ENCODE assay signal across 2 cellular contexts in the genomic region with DNA sequence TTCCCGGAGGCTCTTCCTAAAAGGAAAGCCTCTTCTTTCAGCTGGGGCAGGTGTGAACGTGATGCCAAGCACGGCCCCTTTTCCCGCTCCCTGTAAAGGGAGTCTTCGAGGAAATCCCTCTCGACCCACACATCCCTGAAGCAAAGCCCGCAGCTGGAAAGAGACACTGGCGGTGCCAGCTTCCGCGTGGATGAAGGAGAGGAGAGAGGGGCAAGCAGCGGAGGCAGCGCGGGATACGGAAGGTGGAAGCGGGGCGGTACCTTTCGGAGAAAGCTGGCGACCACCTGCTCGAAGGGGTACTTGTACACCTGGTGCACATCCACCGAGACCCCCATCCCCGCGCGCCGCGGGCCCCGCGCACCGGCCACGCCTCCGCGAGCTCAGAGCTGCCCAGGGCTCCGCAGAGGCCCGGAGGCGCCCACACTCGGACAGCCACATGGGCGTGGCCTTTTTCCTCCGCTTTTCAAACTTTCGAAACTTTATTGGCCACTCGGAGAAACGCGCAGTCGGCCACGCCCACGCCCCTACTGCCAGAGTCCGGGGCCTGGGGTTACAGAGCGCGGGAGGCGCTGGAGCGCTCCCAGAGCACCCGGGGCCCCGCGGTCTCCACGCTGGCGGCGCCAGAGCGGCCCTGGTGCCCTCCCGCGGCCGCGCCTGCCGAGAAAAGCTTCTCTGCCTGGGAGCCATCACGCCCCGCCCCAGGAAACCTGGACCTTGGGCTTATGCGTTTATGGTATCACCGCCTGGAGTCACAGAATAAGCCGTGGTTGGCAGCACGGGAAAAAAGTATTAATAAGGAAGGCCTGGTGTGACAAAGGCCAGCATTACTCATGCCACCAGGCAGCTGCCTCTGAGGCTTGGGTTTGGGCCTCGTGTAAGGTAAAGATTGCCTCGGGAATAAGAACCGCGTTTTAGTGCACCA.
TF ChIP-seq lines count a peak whose summit lies in the region.

A gene (minus strand): TSS at position 426 of the 922 bp plus-strand sequence. CDS start 91 bp downstream, at position 335.

TF ChIP-seq in A549, 52 proteins besides CTCF, POLR2A, EP300 and RAD21 (continued from another document and continues in another):
- TF ChIP-seq ZC3H11A (IDR thresholded peaks at IDR 0.05), result no peak
- no peak for TF ChIP-seq TFCP2L1 (CRISPR knock-in tag; IDR thresholded peaks at IDR 0.05)
- peak; percentile 89; the same call in 1 of the 2 replicates for TF ChIP-seq PHF8 (IDR thresholded peaks at IDR 0.05; ENCODE audit: borderline replicate concordance, low read depth)
- no peak; the same call in 1 of the 2 replicates for TF ChIP-seq KDM1A (IDR thresholded peaks at IDR 0.05; ENCODE audit: low read depth)
- no peak; the same call in 1 of the 2 replicates for TF ChIP-seq MYC (IDR thresholded peaks at IDR 0.05; ENCODE audit: borderline replicate concordance, low read length)
- TF ChIP-seq HOXB5 (CRISPR knock-in tag; IDR thresholded peaks at IDR 0.05), result no peak
- no peak for TF ChIP-seq HEYL (CRISPR knock-in tag; IDR thresholded peaks at IDR 0.05)
- no peak for TF ChIP-seq NFE2L2 (conservative IDR thresholded peaks at IDR 0.05; ENCODE audit: low read length)
- no peak for TF ChIP-seq NR3C1 (IDR thresholded peaks at IDR 0.05)
- TF ChIP-seq GATA3 (IDR thresholded peaks at IDR 0.05; ENCODE audit: borderline replicate concordance), result peak; percentile 30; the same call in 1 of the 2 replicates
- TF ChIP-seq, protein P1, sequence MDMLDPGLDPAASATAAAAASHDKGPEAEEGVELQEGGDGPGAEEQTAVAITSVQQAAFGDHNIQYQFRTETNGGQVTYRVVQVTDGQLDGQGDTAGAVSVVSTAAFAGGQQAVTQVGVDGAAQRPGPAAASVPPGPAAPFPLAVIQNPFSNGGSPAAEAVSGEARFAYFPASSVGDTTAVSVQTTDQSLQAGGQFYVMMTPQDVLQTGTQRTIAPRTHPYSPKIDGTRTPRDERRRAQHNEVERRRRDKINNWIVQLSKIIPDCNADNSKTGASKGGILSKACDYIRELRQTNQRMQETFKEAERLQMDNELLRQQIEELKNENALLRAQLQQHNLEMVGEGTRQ (IDR thresholded peaks at IDR 0.05), result no peak
- no peak for TF ChIP-seq ZSCAN20 (CRISPR knock-in tag; IDR thresholded peaks at IDR 0.05)
- TF ChIP-seq, protein P2, sequence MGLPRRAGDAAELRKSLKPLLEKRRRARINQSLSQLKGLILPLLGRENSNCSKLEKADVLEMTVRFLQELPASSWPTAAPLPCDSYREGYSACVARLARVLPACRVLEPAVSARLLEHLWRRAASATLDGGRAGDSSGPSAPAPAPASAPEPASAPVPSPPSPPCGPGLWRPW (IDR thresholded peaks at IDR 0.05), result no peak
- TF ChIP-seq RFX5 (IDR thresholded peaks at IDR 0.05), result no peak
- TF ChIP-seq CHD4 (IDR thresholded peaks at IDR 0.05; ENCODE audit: borderline replicate concordance), result no peak
- no peak for TF ChIP-seq JUNB (IDR thresholded peaks at IDR 0.05)
- TF ChIP-seq, protein P3, sequence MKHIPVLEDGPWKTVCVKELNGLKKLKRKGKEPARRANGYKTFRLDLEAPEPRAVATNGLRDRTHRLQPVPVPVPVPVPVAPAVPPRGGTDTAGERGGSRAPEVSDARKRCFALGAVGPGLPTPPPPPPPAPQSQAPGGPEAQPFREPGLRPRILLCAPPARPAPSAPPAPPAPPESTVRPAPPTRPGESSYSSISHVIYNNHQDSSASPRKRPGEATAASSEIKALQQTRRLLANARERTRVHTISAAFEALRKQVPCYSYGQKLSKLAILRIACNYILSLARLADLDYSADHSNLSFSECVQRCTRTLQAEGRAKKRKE (CRISPR knock-in tag; IDR thresholded peaks at IDR 0.05; ENCODE audit: low read depth), result no peak
- no peak for TF ChIP-seq FOXS1 (CRISPR knock-in tag; IDR thresholded peaks at IDR 0.05)
- no peak for TF ChIP-seq CHD2 (IDR thresholded peaks at IDR 0.05; ENCODE audit: low read length, partially characterized antibody)
- TF ChIP-seq, protein P4, sequence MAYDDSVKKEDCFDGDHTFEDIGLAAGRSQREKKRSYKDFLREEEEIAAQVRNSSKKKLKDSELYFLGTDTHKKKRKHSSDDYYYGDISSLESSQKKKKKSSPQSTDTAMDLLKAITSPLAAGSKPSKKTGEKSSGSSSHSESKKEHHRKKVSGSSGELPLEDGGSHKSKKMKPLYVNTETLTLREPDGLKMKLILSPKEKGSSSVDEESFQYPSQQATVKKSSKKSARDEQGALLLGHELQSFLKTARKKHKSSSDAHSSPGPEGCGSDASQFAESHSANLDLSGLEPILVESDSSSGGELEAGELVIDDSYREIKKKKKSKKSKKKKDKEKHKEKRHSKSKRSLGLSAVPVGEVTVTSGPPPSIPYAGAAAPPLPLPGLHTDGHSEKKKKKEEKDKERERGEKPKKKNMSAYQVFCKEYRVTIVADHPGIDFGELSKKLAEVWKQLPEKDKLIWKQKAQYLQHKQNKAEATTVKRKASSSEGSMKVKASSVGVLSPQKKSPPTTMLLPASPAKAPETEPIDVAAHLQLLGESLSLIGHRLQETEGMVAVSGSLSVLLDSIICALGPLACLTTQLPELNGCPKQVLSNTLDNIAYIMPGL (CRISPR knock-in tag; IDR thresholded peaks at IDR 0.05; ENCODE audit: borderline replicate concordance), result no peak
- TF ChIP-seq MAFK (IDR thresholded peaks at IDR 0.05; ENCODE audit: partially characterized antibody), result no peak
- no peak for TF ChIP-seq CEBPB (IDR thresholded peaks at IDR 0.05)
- TF ChIP-seq SREBF2 (IDR thresholded peaks at IDR 0.05), result no peak
- TF ChIP-seq SMC3 (IDR thresholded peaks at IDR 0.05), result peak; percentile 64
- TF ChIP-seq, protein P5, sequence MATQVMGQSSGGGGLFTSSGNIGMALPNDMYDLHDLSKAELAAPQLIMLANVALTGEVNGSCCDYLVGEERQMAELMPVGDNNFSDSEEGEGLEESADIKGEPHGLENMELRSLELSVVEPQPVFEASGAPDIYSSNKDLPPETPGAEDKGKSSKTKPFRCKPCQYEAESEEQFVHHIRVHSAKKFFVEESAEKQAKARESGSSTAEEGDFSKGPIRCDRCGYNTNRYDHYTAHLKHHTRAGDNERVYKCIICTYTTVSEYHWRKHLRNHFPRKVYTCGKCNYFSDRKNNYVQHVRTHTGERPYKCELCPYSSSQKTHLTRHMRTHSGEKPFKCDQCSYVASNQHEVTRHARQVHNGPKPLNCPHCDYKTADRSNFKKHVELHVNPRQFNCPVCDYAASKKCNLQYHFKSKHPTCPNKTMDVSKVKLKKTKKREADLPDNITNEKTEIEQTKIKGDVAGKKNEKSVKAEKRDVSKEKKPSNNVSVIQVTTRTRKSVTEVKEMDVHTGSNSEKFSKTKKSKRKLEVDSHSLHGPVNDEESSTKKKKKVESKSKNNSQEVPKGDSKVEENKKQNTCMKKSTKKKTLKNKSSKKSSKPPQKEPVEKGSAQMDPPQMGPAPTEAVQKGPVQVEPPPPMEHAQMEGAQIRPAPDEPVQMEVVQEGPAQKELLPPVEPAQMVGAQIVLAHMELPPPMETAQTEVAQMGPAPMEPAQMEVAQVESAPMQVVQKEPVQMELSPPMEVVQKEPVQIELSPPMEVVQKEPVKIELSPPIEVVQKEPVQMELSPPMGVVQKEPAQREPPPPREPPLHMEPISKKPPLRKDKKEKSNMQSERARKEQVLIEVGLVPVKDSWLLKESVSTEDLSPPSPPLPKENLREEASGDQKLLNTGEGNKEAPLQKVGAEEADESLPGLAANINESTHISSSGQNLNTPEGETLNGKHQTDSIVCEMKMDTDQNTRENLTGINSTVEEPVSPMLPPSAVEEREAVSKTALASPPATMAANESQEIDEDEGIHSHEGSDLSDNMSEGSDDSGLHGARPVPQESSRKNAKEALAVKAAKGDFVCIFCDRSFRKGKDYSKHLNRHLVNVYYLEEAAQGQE (IDR thresholded peaks at IDR 0.05), result no peak
- no peak for TF ChIP-seq CBX8 (IDR thresholded peaks at IDR 0.05)
- no peak for TF ChIP-seq RCOR1 (IDR thresholded peaks at IDR 0.05; ENCODE audit: low read depth, low read length)
- TF ChIP-seq EHMT2 (IDR thresholded peaks at IDR 0.05; ENCODE audit: low read depth), result no peak
- no peak for TF ChIP-seq ZNF302 (CRISPR knock-in tag; IDR thresholded peaks at IDR 0.05)

TF ChIP-seq in liver, 16 proteins besides CTCF, POLR2A, EP300 and RAD21 (continued from another document):
- TF ChIP-seq, protein P6, sequence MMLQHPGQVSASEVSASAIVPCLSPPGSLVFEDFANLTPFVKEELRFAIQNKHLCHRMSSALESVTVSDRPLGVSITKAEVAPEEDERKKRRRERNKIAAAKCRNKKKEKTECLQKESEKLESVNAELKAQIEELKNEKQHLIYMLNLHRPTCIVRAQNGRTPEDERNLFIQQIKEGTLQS (IDR thresholded peaks at IDR 0.05), result no peak
- peak in 1 of 2 donors; percentile 38 for TF ChIP-seq GABPA (IDR thresholded peaks at IDR 0.05 in 1 of 2, conservative IDR thresholded peaks at IDR 0.05 in 1 of 2)
- peak; percentile 84 for TF ChIP-seq SP1 (IDR thresholded peaks at IDR 0.05)
- TF ChIP-seq FOXA2 (IDR thresholded peaks at IDR 0.05), result no peak
- TF ChIP-seq NR2F2 (IDR thresholded peaks at IDR 0.05), result no peak
- peak; percentile 61 to 66 for TF ChIP-seq HNF4A (conservative IDR thresholded peaks at IDR 0.05)
- TF ChIP-seq, protein P5 (IDR thresholded peaks at IDR 0.05), result peak; percentile 43
